In the genomic region with DNA sequence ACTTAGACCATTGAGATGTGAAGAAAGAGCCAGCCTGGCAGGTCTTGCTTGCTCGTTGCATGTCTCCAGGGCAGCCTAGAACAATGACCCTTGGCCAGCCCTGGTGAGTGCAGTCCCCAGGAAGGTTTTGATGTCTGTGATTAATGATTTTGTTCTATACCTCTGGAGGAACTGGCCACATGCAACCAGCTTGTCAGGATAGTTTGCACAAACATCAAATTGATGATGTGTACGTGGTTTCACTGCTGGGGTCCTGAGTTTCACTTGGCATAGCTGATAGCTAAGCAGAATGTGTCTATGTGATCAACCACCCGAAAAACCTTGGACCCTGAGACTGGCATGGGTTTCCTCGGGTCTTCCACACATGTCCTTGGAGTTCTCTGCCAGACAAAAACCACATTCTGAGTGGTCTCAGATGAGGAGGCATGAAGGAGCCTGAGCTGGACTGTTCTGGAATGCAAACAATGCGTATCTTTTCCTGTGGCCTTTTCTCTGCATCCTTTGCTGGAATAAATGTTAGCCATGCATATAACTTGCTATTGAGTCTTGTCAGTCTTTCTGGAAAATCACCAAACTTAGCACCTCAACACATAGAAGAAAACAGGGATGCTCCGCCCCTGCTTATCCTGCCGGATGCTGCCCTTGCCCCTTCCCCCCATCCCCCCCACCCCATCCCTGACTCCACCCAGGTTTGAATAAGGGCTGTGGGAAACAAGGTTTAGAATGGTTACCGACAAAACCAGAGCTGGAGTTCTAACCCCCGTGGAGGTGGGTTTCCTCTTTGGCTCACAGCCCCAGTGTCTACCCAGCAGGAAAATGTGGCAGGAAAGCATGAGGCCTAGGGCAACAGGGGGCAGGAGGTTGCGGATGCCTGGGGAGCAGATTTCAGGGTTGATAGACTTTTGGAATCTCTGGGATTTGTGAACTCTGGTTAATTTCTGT, we compare ENCODE assay signal across 11 cellular contexts. TPM values are rescaled to one million over a fixed set of nuclear protein-coding genes. Genes with fewer than 3 reads are reported as not detected.
A peak's percentile ranks its signal among the peaks of the same experiment; 100 is the strongest.
DNase-seq lines count a peak whose midpoint lies in the region; ATAC-seq and TF ChIP-seq lines count a peak whose summit lies in the region.
"Had no signal": no experiment of that assay in that cellular context is flagged by ENCODE, and none has a peak within 500 bp of the region (broad histone marks: within the 10 kb centered on the region; RNA-seq: fewer than 3 reads in every experiment).

No MANE protein-coding gene starts in this region.

- intact Hi-C loops in left colon (cut with DNase I, micrococcal nuclease) = no loop called here

- peak; percentile 62 for DNase-seq in AG09319 (ENCODE audit: extremely low read depth, low read depth)
- peak; percentile 19 for DNase-seq in HuH-7 (ENCODE audit: low spot score)
- peak; percentile 61 for DNase-seq in cerebellar cortex (ENCODE audit: low spot score)
- DNase-seq in kidney glomerular epithelial cell (lab: John Stamatoyannopoulos, UW) = peak; percentile 98
- no peak for DNase-seq in left colon
- no peak for DNase-seq in NCI-H1105 treated with DMSO at 0.1 percent for 48 hours (lab: John Stamatoyannopoulos, UW)
- DNase-seq: cerebellar nuclear complex; NCI-H1092; stimulated activated CD4-positive, alpha-beta T cell treated with anti-CD3 and anti-CD28 coated beads, Interleukin-12 subunit alpha, Interleukin-12 subunit beta, amount 100 ng/mL, for 4 hours had no signal

- TF ChIP-seq CTCF in AG09319 (IDR thresholded peaks at IDR 0.05; ENCODE audit: low read depth, low read length) = no peak

- ATAC-seq in GM19452 (IDR thresholded peaks at IDR 0.05; ENCODE audit: unreplicated experiment) (no peak), GM21360 (IDR thresholded peaks at IDR 0.05; ENCODE audit: unreplicated experiment) (no peak), left colon (no peak)

RNA-seq across cellular contexts. Expression of a gene that starts 50.1 kb away (rescaled TPM):
- total RNA-seq in left colon = 1 to 10 TPM in 1 of 2 donors, under 1 TPM in 1; 0.61 to 1.8 TPM

Comparison
In these comparisons a context has a peak if more than half of its experiments do, and no peak if none do; other contexts are left out.
1. DNase-seq: peak in AG09319 (single experiment), HuH-7 (single experiment), cerebellar cortex (single experiment) and kidney glomerular epithelial cell (single experiment); none in left colon (0 of 2) and NCI-H1105 treated with DMSO at 0.1 percent for 48 hours (single experiment).